ENCODE assay signal across 21 cellular contexts in genomic region chr9:27469583-27469982, GRCh38. TPM values are rescaled to one million over a fixed set of nuclear protein-coding genes. Genes with fewer than 3 reads are reported as not detected.
A peak's percentile ranks its signal among the peaks of the same experiment; 100 is the strongest.
DNase-seq lines count a peak whose midpoint lies in the region; ATAC-seq and TF ChIP-seq lines count a peak whose summit lies in the region.
"Had no signal": no experiment of that assay in that cellular context is flagged by ENCODE, and none has a peak within 500 bp of the region (broad histone marks: within the 10 kb centered on the region; RNA-seq: fewer than 3 reads in every experiment).

No MANE protein-coding gene starts in this region.

- H3K4me3 ChIP-seq in sigmoid colon (no peak overlapping the region), osteoblast (ENCODE audit: insufficient read depth, low read length) (no peak overlapping the region), smooth muscle cell (no peak overlapping the region), A673 (ENCODE audit: low read depth, low read length, poor library complexity, severe bottlenecking) (no peak overlapping the region)

- DNase-seq in memory B cell (ENCODE audit: low spot score in 2 of 2) (no peak), sigmoid colon (no peak), type B pancreatic cell (ENCODE audit: extremely low spot score, unreplicated experiment) (no peak), osteoblast (ENCODE audit: insufficient read length, low spot score, missing footprints) (no peak), smooth muscle cell (lab: John Stamatoyannopoulos, UW; ENCODE audit: unreplicated experiment) (no peak), A673 (ENCODE audit: low spot score) (no peak)
- DNase-seq: KG1; NCI-H1092 treated with DMSO at 0.1 percent for 48 hours; NCI-H1436 treated with DMSO at 0.1 percent for 48 hours; NCI-H2029; NCI-H226; NCI-H510A treated with DMSO at 0.1 percent for 48 hours; NCI-H748 treated with DMSO at 0.1 percent for 48 hours; NK-92 treated with Interleukin-12 subunit alpha and Interleukin-12 subunit beta, amount 100 ng/mL, for 24 hours; SHP77 treated with DMSO at 0.1 percent for 48 hours had no signal

- TF ChIP-seq EP300 in sigmoid colon (IDR thresholded peaks at IDR 0.05) = peak in 1 of 4 donors; percentile 14

- no peaks in the 10 kb centered on the region for H4K20me1 ChIP-seq in osteoblast (ENCODE audit: insufficient read depth, low read length)
- H4K20me1 ChIP-seq in smooth muscle cell (ENCODE audit: low read depth) = no peaks in the 10 kb centered on the region

- H3K4me1 Mint-ChIP-seq in memory B cell = peaks cover 43% of the 10 kb centered on the region
- peaks cover 46% of the 10 kb centered on the region for H3K4me1 Mint-ChIP-seq in type B pancreatic cell (ENCODE audit: unreplicated experiment)

- no peak overlapping the region for H3K4me3 Mint-ChIP-seq in memory B cell
- H3K4me3 Mint-ChIP-seq in type B pancreatic cell = no peak overlapping the region
- H3K4me3 Mint-ChIP-seq: CD14-positive monocyte had no signal

- H3F3A ChIP-seq in smooth muscle cell (ENCODE audit: low read depth) = no peaks in the 10 kb centered on the region

- peaks cover 10% of the 10 kb centered on the region for H3K36me3 Mint-ChIP-seq in memory B cell
- H3K36me3 Mint-ChIP-seq in type B pancreatic cell = peaks cover 23% of the 10 kb centered on the region

- CTCF ChIA-PET in A673 (lab: Charles Lee) = no interaction called here

- no peak for ATAC-seq in memory B cell (ENCODE audit: low read depth)
- ATAC-seq in esophagus mucosa = no peak

- H3K9me3 Mint-ChIP-seq in memory B cell (peaks cover 1% of the 10 kb centered on the region), type B pancreatic cell (peaks cover 6% of the 10 kb centered on the region)

- TF ChIP-seq CTCF in sigmoid colon (IDR thresholded peaks at IDR 0.05) (no peak), type B pancreatic cell (conservative IDR thresholded peaks at IDR 0.05) (no peak), osteoblast (IDR thresholded peaks at IDR 0.05; ENCODE audit: extremely low read depth, low read depth, low read length) (no peak), smooth muscle cell (IDR thresholded peaks at IDR 0.05; ENCODE audit: borderline replicate concordance, insufficient read depth, poor library complexity, severe bottlenecking) (no peak), A673 (conservative IDR thresholded peaks at IDR 0.05; ENCODE audit: low read depth, low read length) (no peak)

- no peaks in the 10 kb centered on the region for H3K27me3 ChIP-seq in sigmoid colon
- no peaks in the 10 kb centered on the region for H3K27me3 ChIP-seq in osteoblast (ENCODE audit: insufficient read depth, low read length)
- no peaks in the 10 kb centered on the region for H3K27me3 ChIP-seq in smooth muscle cell (ENCODE audit: low read depth)
- H3K27me3 ChIP-seq in A673 (replicated peaks; ENCODE audit: insufficient read depth, low read depth, low read length, poor library complexity) = no peaks in the 10 kb centered on the region

- H3K79me2 ChIP-seq in osteoblast (ENCODE audit: insufficient read depth, low read length) (no peaks in the 10 kb centered on the region), smooth muscle cell (ENCODE audit: low read depth) (no peaks in the 10 kb centered on the region)

- POLR2A ChIA-PET in A673 (lab: Charles Lee; ENCODE audit: low non-redundant PET) = no interaction called here

- 85 to 93% methylated on average over 4 of the region's 4 CpGs for WGBS in sigmoid colon, 2 donors
- 88% methylated on average over 4 of the region's 4 CpGs for WGBS in smooth muscle cell (ENCODE audit: low lambda C conversion rate)

- H3K4me2 ChIP-seq in osteoblast (ENCODE audit: insufficient read depth, low read length) = no peak overlapping the region
- no peak overlapping the region for H3K4me2 ChIP-seq in smooth muscle cell

- H3K9ac ChIP-seq in smooth muscle cell (ENCODE audit: low read depth) = no peak overlapping the region

- no TSS peak for BruUV-seq in A673 (replicated peaks; lab: Mats Ljungman, UMichigan)

- H3K27ac Mint-ChIP-seq in memory B cell = peak overlapping the region; percentile 29
- peak overlapping the region; percentile 20 for H3K27ac Mint-ChIP-seq in type B pancreatic cell

- no peaks in the 10 kb centered on the region for H3K9me3 ChIP-seq in sigmoid colon
- H3K9me3 ChIP-seq in osteoblast (ENCODE audit: low read depth, low read length) = no peaks in the 10 kb centered on the region
- no peaks in the 10 kb centered on the region for H3K9me3 ChIP-seq in smooth muscle cell (replicated peaks; ENCODE audit: low read depth)
- H3K9me3 ChIP-seq in A673 (ENCODE audit: low read depth, low read length, poor library complexity, severe bottlenecking) = no peaks in the 10 kb centered on the region

- H3K27me3 Mint-ChIP-seq in memory B cell (no peaks in the 10 kb centered on the region), type B pancreatic cell (no peaks in the 10 kb centered on the region)

- no peaks in the 10 kb centered on the region for H3K36me3 ChIP-seq in sigmoid colon
- no peaks in the 10 kb centered on the region for H3K36me3 ChIP-seq in osteoblast (ENCODE audit: insufficient read depth, low read length)
- H3K36me3 ChIP-seq in smooth muscle cell (ENCODE audit: low read depth) = no peaks in the 10 kb centered on the region
- no peaks in the 10 kb centered on the region for H3K36me3 ChIP-seq in A673 (ENCODE audit: insufficient read depth, low read length, poor library complexity, severe bottlenecking)

- TF ChIP-seq POLR2A in sigmoid colon (IDR thresholded peaks at IDR 0.05) = no peak

- H2AFZ ChIP-seq in osteoblast (ENCODE audit: low read length) (no peak overlapping the region), smooth muscle cell (ENCODE audit: low read depth) (no peak overlapping the region)

- intact Hi-C loops in sigmoid colon (cut with DNase I) = no loop called here
- intact Hi-C loops in A673 (cut with micrococcal nuclease; ENCODE audit: unreplicated experiment) = no loop called here

- H3K27ac ChIP-seq in angular gyrus (ENCODE audit: low read depth, low read length) (peak overlapping the region; percentile 79), sigmoid colon (peak overlapping the region in 3 of 4 donors; percentile 72 to 76 (median 75)), osteoblast (ENCODE audit: low read depth, low read length) (no peak overlapping the region), smooth muscle cell (ENCODE audit: low read depth) (no peak overlapping the region), A673 (ENCODE audit: low read depth, low read length, poor library complexity, severe bottlenecking) (no peak overlapping the region)

- peaks cover 0 to 64% (median 55%) of the 10 kb centered on the region in 4 donors for H3K4me1 ChIP-seq in sigmoid colon
- no peaks in the 10 kb centered on the region for H3K4me1 ChIP-seq in osteoblast (ENCODE audit: insufficient read depth, low read length)
- H3K4me1 ChIP-seq in smooth muscle cell (ENCODE audit: low read depth) = peaks cover 12% of the 10 kb centered on the region
- H3K4me1 ChIP-seq in A673 (ENCODE audit: insufficient read depth, low read length, poor library complexity, severe bottlenecking) = no peaks in the 10 kb centered on the region

RNA-seq across cellular contexts. Expression of gene IFNK, which starts 54.5 kb away (rescaled TPM):
- not detected for total RNA-seq in sigmoid colon
- not detected for polyA plus RNA-seq in sigmoid colon
- not detected in 2 replicates for total RNA-seq in type B pancreatic cell (ENCODE audit: low replicate concordance)
- total RNA-seq in osteoblast = not detected in 2 replicates
- total RNA-seq in smooth muscle cell = not detected in 2 replicates
- not detected in 2 replicates for polyA plus RNA-seq in smooth muscle cell
- total RNA-seq in esophagus mucosa = not detected
- not detected in 2 replicates for total RNA-seq in A673 (2021)
- total RNA-seq: Daoy, H4, HT1080 had no signal
- polyA plus RNA-seq: CD14-positive monocyte had no signal

Comparison
In these comparisons a context has a peak if more than half of its experiments do, and no peak if none do; other contexts are left out.
1. H3K27ac ChIP-seq: peak in angular gyrus (single experiment) and sigmoid colon (3 of 4); none in osteoblast (single experiment), smooth muscle cell (single experiment) and A673 (single experiment).